ENCODE assay signal across 1 cellular context in genomic region chr18:61980355-61980754, GRCh38.
TF ChIP-seq lines count a peak whose summit lies in the region.

No MANE protein-coding gene starts in this region.

TF ChIP-seq in IMR-90, 13 proteins besides CTCF, POLR2A, EP300 and RAD21 (continued from another document):
- TF ChIP-seq USF2 (IDR thresholded peaks at IDR 0.05; ENCODE audit: low read depth, low read length) (no peak), ELK1 (IDR thresholded peaks at IDR 0.05; ENCODE audit: borderline replicate concordance, low read depth, low read length) (no peak), FOS (IDR thresholded peaks at IDR 0.05; ENCODE audit: low read depth, low read length) (no peak), MAZ (IDR thresholded peaks at IDR 0.05; ENCODE audit: borderline replicate concordance, low read depth, low read length) (no peak), MXI1 (IDR thresholded peaks at IDR 0.05; ENCODE audit: borderline replicate concordance, low read depth, low read length) (no peak)
